8 cellular contexts compared by ENCODE assay signal in the genomic region with DNA sequence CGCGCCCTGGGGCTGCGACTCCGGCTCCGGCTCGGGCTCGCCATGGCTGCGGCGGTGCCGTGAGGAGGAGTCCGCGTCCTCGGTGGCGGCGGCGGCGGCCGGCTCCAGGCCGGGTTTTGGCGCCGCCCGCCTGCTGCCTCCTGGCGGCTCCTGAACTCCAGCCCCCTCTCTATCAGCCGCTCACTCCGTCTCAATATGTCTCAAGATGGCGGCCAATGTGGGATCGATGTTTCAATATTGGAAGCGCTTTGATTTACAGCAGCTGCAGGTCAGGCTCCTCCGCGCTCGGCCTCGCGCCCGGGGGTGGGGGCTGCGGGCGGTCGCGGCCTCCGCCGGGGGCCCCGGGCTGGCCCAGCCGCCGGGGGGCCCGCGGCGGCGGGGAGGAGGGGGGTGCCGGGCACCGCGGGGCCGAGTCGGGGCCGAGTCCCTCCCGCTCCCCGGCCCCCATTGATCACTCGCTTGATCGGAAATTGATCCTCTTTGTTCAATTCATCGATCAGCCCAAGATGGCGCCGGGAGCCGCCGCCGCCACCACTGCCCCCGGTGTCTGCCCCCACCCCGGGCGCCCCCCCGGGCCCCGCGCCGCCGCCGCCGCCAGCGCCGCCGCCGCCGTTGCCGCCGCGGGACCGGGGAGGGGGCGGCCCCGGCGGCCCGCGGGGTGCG. TPM values are rescaled to one million over a fixed set of nuclear protein-coding genes. Genes with fewer than 3 reads are reported as not detected.
DNase-seq lines count a peak whose midpoint lies in the region; ATAC-seq and TF ChIP-seq lines count a peak whose summit lies in the region.

No MANE protein-coding gene starts in this region.

- H3K4me1 ChIP-seq in CD8-positive, alpha-beta memory T cell (ENCODE audit: insufficient read depth, low read length): peaks cover 16% of the 10 kb centered on the region
- H3K4me1 ChIP-seq in HUES48 (ENCODE audit: control insufficient read depth, insufficient read depth, low read length): peaks cover 41% of the 10 kb centered on the region
- peaks cover 28% of the 10 kb centered on the region for H3K4me1 ChIP-seq in PC-3 (ENCODE audit: insufficient read depth, low read length)
- H3K4me1 ChIP-seq in fibroblast of lung (ENCODE audit: control insufficient read depth, extremely low read depth, insufficient read depth, low read length): peaks cover 4% of the 10 kb centered on the region

- BruUV-seq in PC-3 (replicated peaks; lab: Mats Ljungman, UMichigan): no TSS peak

- H3K9me2 ChIP-seq in PC-3 (replicated peaks; ENCODE audit: low read length): no peaks in the 10 kb centered on the region

- H3K4me3 ChIP-seq in CD8-positive, alpha-beta memory T cell (ENCODE audit: low read length): no peak overlapping the region
- H3K4me3 ChIP-seq in HUES48 (ENCODE audit: low read depth, low read length): peak overlapping the region; percentile 66
- peak overlapping the region; percentile 61 for H3K4me3 ChIP-seq in PC-3 (ENCODE audit: low read length)
- H3K4me3 ChIP-seq in fibroblast of lung (replicated peaks in 1 of 4; ENCODE audit: control extremely low read depth in 1 of 4, insufficient read depth in 1 of 4, low read depth in 3 of 4, low read length in 4 of 4): peak overlapping the region; percentile 32 to 64 (median 60)

- no peaks in the 10 kb centered on the region for H3K9me3 ChIP-seq in CD8-positive, alpha-beta memory T cell (ENCODE audit: low read length)
- no peaks in the 10 kb centered on the region for H3K9me3 ChIP-seq in HUES48 (ENCODE audit: control insufficient read depth, insufficient read depth, low read length)
- no peaks in the 10 kb centered on the region for H3K9me3 ChIP-seq in PC-3 (ENCODE audit: low read length)
- no peaks in the 10 kb centered on the region for H3K9me3 ChIP-seq in fibroblast of lung (ENCODE audit: control insufficient read depth, insufficient read depth, low read depth, low read length)

- H3K36me3 ChIP-seq in CD8-positive, alpha-beta memory T cell (ENCODE audit: insufficient read depth, low read length): no peaks in the 10 kb centered on the region
- H3K36me3 ChIP-seq in HUES48 (ENCODE audit: control insufficient read depth, insufficient read depth, low read length): peaks cover 4% of the 10 kb centered on the region; the same call in 1 of the 2 replicates
- H3K36me3 ChIP-seq in PC-3 (ENCODE audit: low read depth, low read length): 0 out of 2 replicates have a peak, but pooled peaks cover 6% of the 10 kb centered on the region
- H3K36me3 ChIP-seq in fibroblast of lung (ENCODE audit: control insufficient read depth, insufficient read depth, low read length): no peaks in the 10 kb centered on the region

- H2AFZ ChIP-seq in PC-3 (ENCODE audit: low read length) (no peak overlapping the region), fibroblast of lung (ENCODE audit: low read length) (peak overlapping the region; percentile 48)

- no peak for TF ChIP-seq CTCF in PC-3 (conservative IDR thresholded peaks at IDR 0.05; ENCODE audit: low read depth, low read length)
- TF ChIP-seq CTCF in fibroblast of lung (conservative IDR thresholded peaks at IDR 0.05 in 1 of 2, IDR thresholded peaks at IDR 0.05 in 1 of 2; ENCODE audit: low read depth in 1 of 2, low read length in 2 of 2): no peak
- no peak for TF ChIP-seq CTCF in natural killer cell (IDR thresholded peaks at IDR 0.05)

- POLR2A ChIA-PET in CD8-positive, alpha-beta memory T cell (lab: Charles Lee): no interaction called here
- POLR2A ChIA-PET in PC-3 (lab: Charles Lee; ENCODE audit: unreplicated experiment): interaction anchor here (1.0 kb wide), 1 partner anchor 41 kb away, joined by 3 read pairs; no protein-coding TSS in a partner anchor

- peaks cover 3 to 4% of the 10 kb centered on the region in 2 donors for H3K27me3 Mint-ChIP-seq in CD8-positive, alpha-beta memory T cell
- no peaks in the 10 kb centered on the region for H3K27me3 Mint-ChIP-seq in natural killer cell (ENCODE audit: low read depth in 2 of 2)

- no peaks in the 10 kb centered on the region for H3F3A ChIP-seq in PC-3 (ENCODE audit: low read length, unreplicated experiment)

- H3K9me3 Mint-ChIP-seq in CD8-positive, alpha-beta memory T cell: no peaks in the 10 kb centered on the region
- H3K9me3 Mint-ChIP-seq in natural killer cell: no peaks in the 10 kb centered on the region

- peaks cover 13% of the 10 kb centered on the region for H4K20me1 ChIP-seq in PC-3 (ENCODE audit: low read length)
- H4K20me1 ChIP-seq in fibroblast of lung (ENCODE audit: control insufficient read depth, extremely low read depth, insufficient read depth, low read length): no peaks in the 10 kb centered on the region

- peak overlapping the region; percentile 83 to 93 (median 84) for H3K4me3 Mint-ChIP-seq in CD8-positive, alpha-beta memory T cell
- H3K4me3 Mint-ChIP-seq in natural killer cell: peak overlapping the region; percentile 90

- H3K79me2 ChIP-seq in PC-3 (ENCODE audit: low read length): peaks cover 47% of the 10 kb centered on the region
- H3K79me2 ChIP-seq in fibroblast of lung (ENCODE audit: control insufficient read depth, insufficient read depth, low read length): peaks cover 13% of the 10 kb centered on the region

- no peaks in the 10 kb centered on the region for H3K27me3 ChIP-seq in CD8-positive, alpha-beta memory T cell (ENCODE audit: insufficient read depth, low read length, poor library complexity, severe bottlenecking)
- H3K27me3 ChIP-seq in HUES48 (ENCODE audit: control insufficient read depth, insufficient read depth, low read length) (peaks cover 17% of the 10 kb centered on the region), PC-3 (ENCODE audit: low read length) (no peaks in the 10 kb centered on the region), fibroblast of lung (ENCODE audit: control insufficient read depth, insufficient read depth, low read length) (no peaks in the 10 kb centered on the region)

- H3K36me3 Mint-ChIP-seq in CD8-positive, alpha-beta memory T cell: peaks cover 0 to 11% (median 0%) of the 10 kb centered on the region in 3 donors
- H3K36me3 Mint-ChIP-seq in natural killer cell: no peaks in the 10 kb centered on the region

- H3K4me2 ChIP-seq in PC-3 (ENCODE audit: low read length) (no peak overlapping the region), fibroblast of lung (ENCODE audit: extremely low read depth, insufficient read depth, low read length) (no peak overlapping the region)

- intact Hi-C loops in PC-3 (cut with micrococcal nuclease) (loop anchor here (1.0 to 2.0 kb wide), 6 partner anchors 41 to 421 kb away; no protein-coding TSS in a partner anchor), natural killer cell (cut with micrococcal nuclease) (loop anchor here (1.0 to 2.0 kb wide), 2 partner anchors 41 to 73 kb away; no protein-coding TSS in a partner anchor)

- H3K27ac Mint-ChIP-seq in CD8-positive, alpha-beta memory T cell: peak overlapping the region in 5 of 8 donors; percentile 52 to 85 (median 79)
- H3K27ac Mint-ChIP-seq in natural killer cell: peak overlapping the region in 1 of 2 donors; percentile 70

- no peak overlapping the region for H3K27ac ChIP-seq in CD8-positive, alpha-beta memory T cell (ENCODE audit: low read depth, low read length)
- H3K27ac ChIP-seq in HUES48 (ENCODE audit: low read depth, low read length): peak overlapping the region; percentile 88
- peak overlapping the region; percentile 41 for H3K27ac ChIP-seq in PC-3 (ENCODE audit: low read length)
- peak overlapping the region; percentile 27 for H3K27ac ChIP-seq in fibroblast of lung (ENCODE audit: insufficient read depth, low read length)

- ATAC-seq in GM19463 (IDR thresholded peaks at IDR 0.05; ENCODE audit: unreplicated experiment) (peak; percentile 70), PC-3 (peak; percentile 58), natural killer cell (peak; percentile 77 to 87 (median 81))

- CTCF ChIA-PET in CD8-positive, alpha-beta memory T cell (lab: Charles Lee): interaction anchor here (1.0 kb wide), 1 partner anchor 72 kb away, joined by 3 read pairs; no protein-coding TSS in a partner anchor
- CTCF ChIA-PET in PC-3 (lab: Charles Lee): no interaction called here

- peaks cover 29 to 39% (median 37%) of the 10 kb centered on the region in 3 donors for H3K4me1 Mint-ChIP-seq in CD8-positive, alpha-beta memory T cell
- peaks cover 21 to 29% of the 10 kb centered on the region in 2 donors for H3K4me1 Mint-ChIP-seq in natural killer cell

- peak overlapping the region; percentile 63; the same call in 1 of the 2 replicates for H3K9ac ChIP-seq in HUES48 (ENCODE audit: low read depth, low read length)
- H3K9ac ChIP-seq in PC-3 (ENCODE audit: low read length): peak overlapping the region; percentile 76
- H3K9ac ChIP-seq in fibroblast of lung (ENCODE audit: insufficient read depth, low read length): peak overlapping the region; percentile 76

- peak; percentile 53 to 79 (median 72) for DNase-seq in CD8-positive, alpha-beta memory T cell
- peak; percentile 75 for DNase-seq in PC-3
- peak; percentile 72 to 80 for DNase-seq in activated T-cell treated with anti-CD3 and anti-CD28 coated beads, Interleukin-2, amount 50 U/mL, for 48 hours
- peak; percentile 79 to 80 for DNase-seq in fibroblast of lung (ENCODE audit: low read depth in 2 of 2)
- DNase-seq in natural killer cell: peak; percentile 64
- DNase-seq in stimulated activated naive CD4-positive, alpha-beta T cell treated with Interleukin-2 at 50 U/mL for 16 hours (lab: John Stamatoyannopoulos, UW): peak; percentile 71

RNA-seq across cellular contexts. Expression of a gene that starts 1.5 kb away (rescaled TPM):
- total RNA-seq in CD8-positive, alpha-beta memory T cell: 10 to 100 TPM; 23.2 to 23.6 TPM
- polyA plus RNA-seq in CD8-positive, alpha-beta memory T cell: 26.4 TPM
- total RNA-seq in PC-3 (2014; rRNA removed): 39.6 and 44.5 TPM in 2 replicates
- total RNA-seq in fibroblast of lung: 36.0 and 38.1 TPM in 2 replicates
- 19.2 and 22.7 TPM in 2 replicates for polyA plus RNA-seq in fibroblast of lung
- polyA plus RNA-seq in fibroblast of lung (2012): 25.6 and 29.8 TPM in 2 replicates
- polyA minus RNA-seq in fibroblast of lung (ENCODE audit: low replicate concordance): 26.2 and 27.7 TPM in 2 replicates
- total RNA-seq in natural killer cell: 10 to 100 TPM; 59.8 to 77.4 (median 73.6) TPM
